Comparison of ENCODE assay signal across 23 cellular contexts in the genomic region with DNA sequence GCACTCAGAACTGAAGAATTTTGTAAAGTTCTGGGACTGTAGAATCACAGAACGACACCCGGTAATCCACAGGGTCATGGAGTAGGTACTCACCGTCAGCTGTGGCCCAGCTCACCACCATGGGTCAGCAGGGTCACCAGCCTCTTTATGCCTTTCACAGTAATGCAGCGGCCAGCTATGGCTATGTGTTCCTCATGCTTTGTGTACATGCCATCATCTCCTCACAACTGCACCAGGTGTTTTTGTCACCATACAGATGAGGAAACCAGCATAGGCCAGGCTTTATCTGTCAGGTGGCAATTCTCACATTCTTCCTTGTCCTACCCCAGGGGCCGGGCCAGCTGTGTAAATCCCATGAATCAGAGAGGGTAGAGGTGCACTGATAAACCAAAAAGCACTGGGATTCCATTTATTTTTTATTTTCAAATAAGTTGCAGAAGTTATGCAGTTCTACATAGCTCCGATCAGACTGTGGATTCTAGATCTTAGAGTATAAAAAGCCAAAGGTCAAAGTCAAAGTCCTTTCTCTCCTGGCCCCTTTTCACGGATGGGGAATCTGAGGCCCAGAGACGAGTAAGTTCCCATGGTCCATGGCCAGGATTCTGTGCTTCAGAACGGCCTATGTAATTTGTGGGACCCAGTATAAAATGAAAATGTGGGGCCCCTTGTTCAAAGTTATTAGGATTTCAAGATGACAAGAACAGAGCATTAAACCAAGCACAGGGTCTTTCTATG. TPM values are rescaled to one million over a fixed set of nuclear protein-coding genes. Genes with fewer than 3 reads are reported as not detected.
DNase-seq lines count a peak whose midpoint lies in the region; ATAC-seq and TF ChIP-seq lines count a peak whose summit lies in the region.
"Had no signal": no experiment of that assay in that cellular context is flagged by ENCODE, and none has a peak within 500 bp of the region (broad histone marks: within the 10 kb centered on the region; RNA-seq: fewer than 3 reads in every experiment).

No MANE protein-coding gene starts in this region.

- no peak overlapping the region for H3K14ac ChIP-seq in IMR-90 (replicated peaks; ENCODE audit: low read depth, low read length)

- peak overlapping the region; percentile 79; the same call in 1 of the 2 replicates for H3K18ac ChIP-seq in IMR-90 (ENCODE audit: low read depth, low read length)

- H3K4me1 ChIP-seq in IMR-90 (ENCODE audit: control insufficient read depth, insufficient read depth, low read length), result peaks cover 39% of the 10 kb centered on the region

- 0 out of 2 replicates have a peak overlapping the region, but pooled peaks have one; percentile 8 for H2BK20ac ChIP-seq in IMR-90 (ENCODE audit: low read depth, low read length)

- H3K27me3 ChIP-seq in IMR-90 (ENCODE audit: control insufficient read depth, insufficient read depth, low read length), result no peaks in the 10 kb centered on the region
- H3K27me3 ChIP-seq: cardiac muscle cell, heart left ventricle had no signal

- H3K9me1 ChIP-seq in IMR-90 (ENCODE audit: insufficient read depth, low read length), result peaks cover 24% of the 10 kb centered on the region

- peaks cover 47% of the 10 kb centered on the region for H4K20me1 ChIP-seq in IMR-90 (ENCODE audit: insufficient read depth, low read length)

- 97% methylated on average over 5 of the region's 9 CpGs; no CpG with 5 or more reads in 1 of the 2 experiments for WGBS in IMR-90 (ENCODE audit: extremely low coverage in 2 of 2, insufficient read length in 1 of 2), 2 experiments

- no peak for TF ChIP-seq RAD21 in IMR-90 (IDR thresholded peaks at IDR 0.05; ENCODE audit: low read length)

- no peak overlapping the region for H2AFZ ChIP-seq in IMR-90 (replicated peaks; ENCODE audit: low read length, poor library complexity)

- no peak for DNase-seq in IMR-90
- peak; percentile 2 for DNase-seq in iPS-NIHi11 (ENCODE audit: low spot score)
- DNase-seq in posterior vena cava (ENCODE audit: low spot score), result peak; percentile 50
- DNase-seq in activated naive CD4-positive, alpha-beta T cell (lab: John Stamatoyannopoulos, UW), result no peak
- no peak for DNase-seq in AG08396 (ENCODE audit: low spot score)
- DNase-seq in SKM-1 treated with dmso at 0.1 percent for 144 hours (lab: John Stamatoyannopoulos, UW; ENCODE audit: unreplicated experiment), result no peak
- DNase-seq: activated B cell treated with CpG ODN at 0.5 μM for 24 hours; activated CD4-positive, alpha-beta memory T cell treated with anti-CD3 and anti-CD28 coated beads for 36 hours; activated naive CD4-positive, alpha-beta T cell treated with Interleukin-2 at 50 U/mL for 16 hours; activated T-cell treated with anti-CD3 and anti-CD28 coated beads, Interleukin-2, amount 50 U/mL, for 1 hour; C1 segment of cervical spinal cord; dermis blood vessel endothelial cell; naive B cell; NCI-H1092 treated with DMSO at 0.1 percent for 48 hours; NCI-H1930; NCI-H774; nucleus accumbens; T-helper 9 cell had no signal

- dilution Hi-C loops in IMR-90 (cut with HindIII; ENCODE audit: low sequenced_read_pairs, unreplicated experiment), result no loop called here

- POLR2A ChIA-PET in IMR-90 (lab: Charles Lee; ENCODE audit: unreplicated experiment), result no interaction called here

- no peak overlapping the region for H3K4me3 ChIP-seq in IMR-90 (ENCODE audit: insufficient read depth, low read depth, low read length)
- H3K4me3 ChIP-seq: cardiac muscle cell, heart left ventricle, lung had no signal

- H2AK5ac ChIP-seq in IMR-90 (ENCODE audit: low read depth, low read length), result no peak overlapping the region

- intact Hi-C loops in IMR-90 (cut with micrococcal nuclease) (no loop called here), posterior vena cava (cut with DNase I) (loop anchor here (10.0 kb wide), 2 partner anchors 114 to 234 kb away; a partner anchor contains a TSS)

- H4K8ac ChIP-seq in IMR-90 (ENCODE audit: low read depth in 2 of 2, low read length in 2 of 2), result no peak overlapping the region

- no peak overlapping the region for H3K9ac ChIP-seq in IMR-90 (ENCODE audit: low read depth, low read length)

- H2BK5ac ChIP-seq in IMR-90 (ENCODE audit: low read depth, low read length, poor library complexity, severe bottlenecking), result no peak overlapping the region

- H3K23ac ChIP-seq in IMR-90 (ENCODE audit: low read depth, low read length), result no peak overlapping the region

- H4K91ac ChIP-seq in IMR-90 (ENCODE audit: insufficient read depth, low read depth, low read length), result peak overlapping the region; percentile 35

- no peak overlapping the region for H4K5ac ChIP-seq in IMR-90 (ENCODE audit: low read depth, low read length)

- H2BK15ac ChIP-seq in IMR-90 (ENCODE audit: low read depth, low read length), result no peak overlapping the region

- H3K27ac ChIP-seq in C4-2B, result peak overlapping the region; percentile 84
- H3K27ac ChIP-seq in IMR-90 (ENCODE audit: insufficient read depth, low read length), result no peak overlapping the region
- H3K27ac ChIP-seq: cardiac muscle cell had no signal

- no peak overlapping the region for H3K4me2 ChIP-seq in IMR-90 (ENCODE audit: low read depth, low read length)

- in situ Hi-C loops in IMR-90 (cut with MboI; ENCODE audit: low sequenced_read_pairs), result no loop called here

- CTCF ChIA-PET in IMR-90 (lab: Yijun Ruan, JAX), result interaction anchor here (1.1 to 1.4 kb wide), 2 partner anchors 79 to 118 kb away, joined by 3 to 6 read pairs; no protein-coding TSS in a partner anchor

- no peak for TF ChIP-seq POLR2A in IMR-90 (IDR thresholded peaks at IDR 0.05; ENCODE audit: low read depth, low read length)

- H3K4ac ChIP-seq in IMR-90 (ENCODE audit: low read depth, low read length), result no peak overlapping the region

- ATAC-seq in IMR-90 (ENCODE audit: low read depth), result no peak
- no peak for ATAC-seq in HG03139 (IDR thresholded peaks at IDR 0.05; ENCODE audit: unreplicated experiment)
- ATAC-seq: heart left ventricle had no signal

- H3K9me3 ChIP-seq in IMR-90 (ENCODE audit: control insufficient read depth, insufficient read depth, low read length), result no peaks in the 10 kb centered on the region
- H3K9me3 ChIP-seq: heart left ventricle had no signal

- H2AK9ac ChIP-seq in IMR-90 (replicated peaks; ENCODE audit: low read depth, low read length, poor library complexity), result no peak overlapping the region

- no TSS peak for BruUV-seq in IMR-90 (replicated peaks; lab: Mats Ljungman, UMichigan)

- H3K36me3 ChIP-seq in IMR-90 (ENCODE audit: control insufficient read depth, insufficient read depth, low read length), result peaks cover 22% of the 10 kb centered on the region

- H2BK120ac ChIP-seq in IMR-90 (ENCODE audit: low read depth, low read length), result peak overlapping the region; percentile 45

- no peak for TF ChIP-seq CTCF in C4-2B (conservative IDR thresholded peaks at IDR 0.05)
- no peak for TF ChIP-seq CTCF in IMR-90 (conservative IDR thresholded peaks at IDR 0.05; ENCODE audit: low read depth, low read length)

- no peak overlapping the region for H3K56ac ChIP-seq in IMR-90 (ENCODE audit: extremely low read depth, insufficient read depth, low read length)

- 0 out of 4 replicates have a peak, but pooled peaks cover under 1 to 3% of the 10 kb centered on the region in 2 experiments for H3K79me1 ChIP-seq in IMR-90 (ENCODE audit: low read depth in 1 of 2, low read length in 2 of 2)

TF ChIP-seq in IMR-90, 13 proteins besides CTCF, POLR2A, EP300 and RAD21:
- no peak for TF ChIP-seq CEBPB (IDR thresholded peaks at IDR 0.05; ENCODE audit: low read depth, low read length)
- no peak for TF ChIP-seq NFE2L2 (IDR thresholded peaks at IDR 0.05; ENCODE audit: low read depth, low read length)
- TF ChIP-seq RFX5 (IDR thresholded peaks at IDR 0.05; ENCODE audit: low read depth, low read length), result no peak
- no peak for TF ChIP-seq BHLHE40 (IDR thresholded peaks at IDR 0.05; ENCODE audit: low read depth, low read length)
- no peak for TF ChIP-seq RCOR1 (IDR thresholded peaks at IDR 0.05; ENCODE audit: insufficient replicate concordance, low read length)
- TF ChIP-seq SMC3 (IDR thresholded peaks at IDR 0.05; ENCODE audit: low read depth, low read length), result no peak
- TF ChIP-seq FOS (IDR thresholded peaks at IDR 0.05; ENCODE audit: low read depth, low read length), result no peak

RNA-seq across cellular contexts. Expression of a gene that starts 17.5 kb away (rescaled TPM):
- total RNA-seq in IMR-90 (2012; rRNA removed) (6.4 and 6.8 TPM in 2 replicates), posterior vena cava (10 to 100 TPM; 64.0 to 77.6 TPM)
- 26.6 and 28.7 TPM in 2 replicates for polyA plus RNA-seq in IMR-90 (2012; rRNA removed)
- polyA plus RNA-seq in IMR-90 (2012; cell fraction: cytosol; rRNA removed), result 13.1 and 43.5 TPM in 2 replicates
- polyA plus RNA-seq in IMR-90 (2012; cell fraction: nucleus; rRNA removed; ENCODE audit: low replicate concordance), result 11.3 and 20.6 TPM in 2 replicates
- total RNA-seq: activated B cell treated with CpG ODN at 0.5 μM for 24 hours had no signal

Comparison
In these comparisons a context has a peak if more than half of its experiments do, and no peak if none do; other contexts are left out.
1. DNase-seq: peak in iPS-NIHi11 (single experiment) and posterior vena cava (single experiment); none in IMR-90 (single experiment), activated naive CD4-positive, alpha-beta T cell (0 of 4), AG08396 (single experiment) and SKM-1 treated with dmso at 0.1 percent for 144 hours (single experiment).